Comparison of ENCODE assay signal across 8 cellular contexts in genomic region chr13:30158774-30159445, GRCh38.
DNase-seq lines count a peak whose midpoint lies in the region; ATAC-seq and TF ChIP-seq lines count a peak whose summit lies in the region.

No MANE protein-coding gene starts in this region.

- in situ Hi-C loops in GM13977 (cut with MboI; ENCODE audit: low pct_unique_long_range_greater_than_20kb, low sequenced_read_pairs, unreplicated experiment) = no loop called here

- POLR2A ChIA-PET in activated CD8-positive, alpha-beta T cell treated with anti-CD3 and anti-CD28 coated beads for 36 hours (lab: Charles Lee) = interaction anchor here (0.6 to 1.2 kb wide), 7 partner anchors 10 to 27 kb away, joined by 3 to 4 read pairs (median 3); no protein-coding TSS in a partner anchor

- peaks cover 34% of the 10 kb centered on the region for H3K4me1 Mint-ChIP-seq in activated CD8-positive, alpha-beta T cell treated with anti-CD3 and anti-CD28 coated beads for 36 hours (ENCODE audit: low read depth)

- peaks cover 5% of the 10 kb centered on the region for H3K9me3 Mint-ChIP-seq in activated CD8-positive, alpha-beta T cell treated with anti-CD3 and anti-CD28 coated beads for 36 hours

- TF ChIP-seq CTCF in AG09309 (IDR thresholded peaks at IDR 0.05; ENCODE audit: control insufficient read depth, insufficient read depth, low read depth, low read length, missing control alignments) (peak; percentile 85), GM13977 (IDR thresholded peaks at IDR 0.05; ENCODE audit: extremely low read depth, insufficient read depth, missing control alignments) (peak; percentile 41)
- peak; percentile 29 for TF ChIP-seq CTCF in activated CD8-positive, alpha-beta T cell treated with anti-CD3 and anti-CD28 coated beads for 36 hours (IDR thresholded peaks at IDR 0.05)

- CTCF ChIA-PET in activated CD8-positive, alpha-beta T cell treated with anti-CD3 and anti-CD28 coated beads for 36 hours (lab: Charles Lee) = interaction anchor here (1.0 to 4.6 kb wide), 8 partner anchors 9 to 235 kb away, joined by 3 to 109 read pairs (median 6); no protein-coding TSS in a partner anchor

- DNase-seq in AG09309 (ENCODE audit: low read depth) = peak; percentile 76
- no peak for DNase-seq in GM13977 (ENCODE audit: low spot score)
- DNase-seq in activated CD8-positive, alpha-beta T cell treated with anti-CD3 and anti-CD28 coated beads for 36 hours = peak; percentile 16
- DNase-seq in left colon = no peak
- no peak for DNase-seq in NCI-H2029 (lab: John Stamatoyannopoulos, UW)
- DNase-seq in activated CD4-positive, CD25-positive, alpha-beta regulatory T cell treated with anti-CD3 and anti-CD28 coated beads, Interleukin-2, amount 50 U/mL, for 72 hours = no peak
- DNase-seq in DMS153 treated with DMSO at 0.1 percent for 48 hours (lab: John Stamatoyannopoulos, UW; ENCODE audit: unreplicated experiment) = no peak

- no peak overlapping the region for H3K4me3 Mint-ChIP-seq in activated CD8-positive, alpha-beta T cell treated with anti-CD3 and anti-CD28 coated beads for 36 hours

- no peaks in the 10 kb centered on the region for H3K36me3 Mint-ChIP-seq in activated CD8-positive, alpha-beta T cell treated with anti-CD3 and anti-CD28 coated beads for 36 hours (ENCODE audit: low read depth)

- no peaks in the 10 kb centered on the region for H3K27me3 Mint-ChIP-seq in activated CD8-positive, alpha-beta T cell treated with anti-CD3 and anti-CD28 coated beads for 36 hours

- peak; percentile 37 for ATAC-seq in activated CD8-positive, alpha-beta T cell treated with anti-CD3 and anti-CD28 coated beads for 36 hours
- ATAC-seq in left colon (peak; percentile 64), HG03439 (IDR thresholded peaks at IDR 0.05; ENCODE audit: unreplicated experiment) (no peak)

- intact Hi-C loops in activated CD8-positive, alpha-beta T cell treated with anti-CD3 and anti-CD28 coated beads for 36 hours (cut with micrococcal nuclease) = no loop called here
- intact Hi-C loops in left colon (cut with DNase I, micrococcal nuclease) = no loop called here

- no peak overlapping the region for H3K4me3 ChIP-seq in AG09309 (ENCODE audit: control insufficient read depth, low read depth, low read length)

- peak overlapping the region; percentile 60 for H3K27ac Mint-ChIP-seq in activated CD8-positive, alpha-beta T cell treated with anti-CD3 and anti-CD28 coated beads for 36 hours

Comparison
In these comparisons a context has a peak if more than half of its experiments do, and no peak if none do; other contexts are left out.
1. DNase-seq: peak in AG09309 (single experiment) and activated CD8-positive, alpha-beta T cell treated with anti-CD3 and anti-CD28 coated beads for 36 hours (single experiment); none in GM13977 (single experiment), left colon (0 of 2), NCI-H2029 (single experiment), activated CD4-positive, CD25-positive, alpha-beta regulatory T cell treated with anti-CD3 and anti-CD28 coated beads, Interleukin-2, amount 50 U/mL, for 72 hours (single experiment) and DMS153 treated with DMSO at 0.1 percent for 48 hours (single experiment).
2. CTCF ChIP-seq: peak in every context shown above with its lines; median percentile 85 in AG09309; 41 in GM13977; 29 in activated CD8-positive, alpha-beta T cell treated with anti-CD3 and anti-CD28 coated beads for 36 hours.